8 cellular contexts compared by ENCODE assay signal in the genomic region with DNA sequence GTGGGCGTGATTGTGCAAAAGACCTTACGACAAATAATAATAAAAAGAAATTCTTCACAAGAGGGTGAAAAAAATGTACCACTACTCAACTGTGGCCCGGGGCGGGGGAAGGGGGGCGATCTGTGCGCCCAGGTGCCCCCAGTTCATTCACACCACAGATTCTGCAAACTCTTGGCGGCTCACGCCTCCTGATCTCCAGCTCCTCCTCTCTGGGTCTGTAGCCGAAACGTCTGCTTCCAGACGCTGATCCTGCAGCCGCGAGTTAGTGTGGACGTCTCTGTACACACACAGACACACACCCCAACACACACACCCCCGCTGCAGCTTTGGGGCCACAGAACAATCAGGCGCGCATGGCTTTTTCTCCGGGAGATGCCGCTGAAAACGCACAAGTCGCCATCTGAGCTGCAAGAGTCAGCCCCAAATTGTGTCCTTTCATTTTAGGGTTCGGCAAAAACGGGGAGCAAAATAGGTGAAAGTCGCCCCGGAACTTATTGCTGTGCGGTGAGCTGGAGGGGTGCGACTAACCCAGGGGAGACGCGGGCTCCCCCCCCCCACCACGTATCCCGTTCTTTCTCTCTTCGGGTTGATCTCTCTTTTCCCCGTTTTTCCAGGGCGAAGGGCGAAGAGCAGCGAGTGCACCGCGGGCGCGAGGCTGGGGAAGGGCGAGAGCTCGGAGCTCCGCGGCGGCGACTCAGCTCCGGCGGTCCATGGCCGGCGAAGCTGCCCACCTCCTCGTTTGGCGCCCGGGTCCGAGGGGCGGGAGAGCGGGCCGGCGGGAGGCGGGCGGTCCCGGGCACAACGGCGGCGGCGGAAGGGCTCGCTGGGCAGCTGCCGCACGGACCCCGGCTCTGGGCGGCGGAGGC. TPM values are rescaled to one million over a fixed set of nuclear protein-coding genes. Genes with fewer than 3 reads are reported as not detected.
DNase-seq lines count a peak whose midpoint lies in the region; ATAC-seq, FAIRE-seq and TF ChIP-seq lines count a peak whose summit lies in the region.

No MANE protein-coding gene starts in this region.

- peak; percentile 25 for ATAC-seq in GM12878

- SMC1A ChIA-PET in GM12878 (lab: Charles Lee; ENCODE audit: uncharacterized antibody, unreplicated experiment), result interaction anchor here (0.6 to 3.0 kb wide), 4 partner anchors 13 to 233 kb away, joined by 3 to 27 read pairs (median 3); no protein-coding TSS in a partner anchor

- POLR2A ChIA-PET in GM12878 (lab: Charles Lee), result no interaction called here

- H3K9me2 ChIP-seq in MM.1S (replicated peaks; ENCODE audit: insufficient read depth, low read length), result no peaks in the 10 kb centered on the region

- H3K4me2 ChIP-seq in MM.1S (ENCODE audit: low read depth, low read length) (peak overlapping the region; percentile 94), GM12878 (ENCODE audit: control insufficient read depth, insufficient read depth) (peak overlapping the region; percentile 98)

- TF ChIP-seq EP300 in GM12878 (IDR thresholded peaks at IDR 0.05; ENCODE audit: borderline replicate concordance in 1 of 2, control insufficient read depth in 1 of 2, low read depth in 2 of 2, low read length in 2 of 2) (no peak), stomach (IDR thresholded peaks at IDR 0.05) (no peak)

- no TSS peak for BruUV-seq in GM12878 (replicated peaks; lab: Mats Ljungman, UMichigan)

- H3K4me3 ChIP-seq in MM.1S (ENCODE audit: low read length) (peak overlapping the region; percentile 95), GM12878 (peak overlapping the region; percentile 86), stomach (peak overlapping the region; percentile 73 to 94 (median 78))

- H3K9me3 ChIP-seq in MM.1S (replicated peaks; ENCODE audit: insufficient read depth, low read length) (no peaks in the 10 kb centered on the region), GM12878 (replicated peaks; ENCODE audit: control insufficient read depth, insufficient read depth, low read length) (no peaks in the 10 kb centered on the region), stomach (no peaks in the 10 kb centered on the region)

- no peaks in the 10 kb centered on the region for H3K79me2 ChIP-seq in MM.1S (ENCODE audit: low read length)
- H3K79me2 ChIP-seq in GM12878 (ENCODE audit: control insufficient read depth, insufficient read depth, low read length), result no peaks in the 10 kb centered on the region

- peak; percentile 81 for FAIRE-seq in G401.6 (lab: Jason Lieb, UNC)
- FAIRE-seq in GM12878 (lab: Jason Lieb, UNC), result no peak

- TF ChIP-seq CTCF in MM.1S (IDR thresholded peaks at IDR 0.05; ENCODE audit: low read length) (0 out of 2 replicates have a peak, but pooled peaks have one; percentile 4), GM12878 (IDR thresholded peaks at IDR 0.05 in 2 of 3, conservative IDR thresholded peaks at IDR 0.05 in 1 of 3; ENCODE audit: control insufficient read depth in 2 of 3, extremely low read depth in 1 of 3, insufficient read depth in 1 of 3, low read depth in 3 of 3, low read length in 3 of 3) (peak in 1 of 3 experiments; percentile 49; a peak in 3 of 6 replicates), stomach (IDR thresholded peaks at IDR 0.05) (no peak)

- intact Hi-C loops in GM12878 (cut with micrococcal nuclease; ENCODE audit: unreplicated experiment) (loop anchor here (1.0 to 10.0 kb wide), 7 partner anchors 120 to 765 kb away; no protein-coding TSS in a partner anchor), stomach (cut with DNase I; ENCODE audit: low total_unique reads) (loop anchor here (10.0 kb wide), 2 partner anchors 257 to 767 kb away; no protein-coding TSS in a partner anchor), posterior vena cava (cut with DNase I) (loop anchor here (10.0 kb wide), 3 partner anchors 247 to 633 kb away; no protein-coding TSS in a partner anchor)

- RAD21 ChIA-PET in GM12878 (lab: Charles Lee; ENCODE audit: unreplicated experiment), result interaction anchor here (0.7 to 4.0 kb wide), 6 partner anchors 101 to 764 kb away, joined by 3 to 43 read pairs (median 3); no protein-coding TSS in a partner anchor

- TF ChIP-seq POLR2A in GM12878 (IDR thresholded peaks at IDR 0.05; ENCODE audit: low read depth, low read length), result no peak
- TF ChIP-seq POLR2A in stomach (IDR thresholded peaks at IDR 0.05), result no peak

- H3K27ac ChIP-seq in MM.1S (ENCODE audit: low read length) (no peak overlapping the region), GM12878 (ENCODE audit: control insufficient read depth, insufficient read depth) (0 out of 2 replicates have a peak overlapping the region, but pooled peaks have one; percentile 18), stomach (peak overlapping the region; percentile 65 to 83 (median 76))

- H3K36me3 ChIP-seq in MM.1S (replicated peaks; ENCODE audit: insufficient read depth, low read length), result no peaks in the 10 kb centered on the region
- no peaks in the 10 kb centered on the region for H3K36me3 ChIP-seq in GM12878 (ENCODE audit: control insufficient read depth in 2 of 2, insufficient read depth in 2 of 2, low read length in 1 of 2)
- H3K36me3 ChIP-seq in stomach, result no peaks in the 10 kb centered on the region

- peaks cover 6% of the 10 kb centered on the region; the same call in 1 of the 2 replicates for H3K4me1 ChIP-seq in MM.1S (ENCODE audit: low read length)
- H3K4me1 ChIP-seq in GM12878 (ENCODE audit: control insufficient read depth, insufficient read depth, low read length), result peaks cover 18% of the 10 kb centered on the region
- peaks cover 34 to 61% (median 58%) of the 10 kb centered on the region in 4 donors for H3K4me1 ChIP-seq in stomach

- in situ Hi-C loops in GM12878 (cut with MboI), result no loop called here

- H2AFZ ChIP-seq in MM.1S (ENCODE audit: low read length) (peak overlapping the region; percentile 92), GM12878 (ENCODE audit: control insufficient read depth, low read depth, low read length) (peak overlapping the region; percentile 71)

- CTCF ChIA-PET in GM12878 (lab: Yijun Ruan, JAX), result interaction anchor here (0.6 to 1.5 kb wide), 10 partner anchors 15 to 764 kb away, joined by 3 to 29 read pairs (median 4); no protein-coding TSS in a partner anchor

- peak; percentile 67 for DNase-seq in MM.1S
- DNase-seq in GM12878 (ENCODE audit: low read depth, low spot score), result no peak
- DNase-seq in kidney glomerular epithelial cell (lab: John Stamatoyannopoulos, UW), result peak; percentile 42
- DNase-seq in stomach, result no peak
- DNase-seq in stimulated activated CD4-positive, alpha-beta T cell treated with anti-CD3 and anti-CD28 coated beads, Interleukin-1b, Interleukin-23, amount 100 ng/mL, for 48 hours, result no peak
- no peak for DNase-seq in posterior vena cava (ENCODE audit: low spot score)
- no peak for DNase-seq in stimulated activated naive CD4-positive, alpha-beta T cell treated with Interleukin-2 at 50 U/mL for 16 hours (lab: John Stamatoyannopoulos, UW)

- peak; percentile 36 for TF ChIP-seq RAD21 in GM12878 (IDR thresholded peaks at IDR 0.05; ENCODE audit: insufficient read depth, low read depth, low read length)

- H3K27me3 ChIP-seq in MM.1S (replicated peaks; ENCODE audit: insufficient read depth, low read length) (no peaks in the 10 kb centered on the region), GM12878 (replicated peaks in 1 of 2; ENCODE audit: control insufficient read depth in 2 of 2, insufficient read depth in 2 of 2, low read length in 1 of 2) (peaks cover 17 to 37% of the 10 kb centered on the region in 2 experiments), stomach (peaks cover 0 to 85% (median 67%) of the 10 kb centered on the region in 3 donors)

- H4K20me1 ChIP-seq in MM.1S (ENCODE audit: insufficient read depth, low read length) (no peaks in the 10 kb centered on the region), GM12878 (ENCODE audit: control insufficient read depth, insufficient read depth) (no peaks in the 10 kb centered on the region; the same call in 1 of the 2 replicates)

- WGBS in GM12878 (ENCODE audit: insufficient coverage, insufficient replicate concordance, low lambda C conversion rate, missing lambda C conversion rate), result 2% methylated on average over 70 of the region's 71 CpGs
- WGBS in stomach, 5 donors, result 0 to 1% (median 1%) methylated on average over 41 to 71 of the region's 71 CpGs

- peak overlapping the region; percentile 62; the same call in 1 of the 2 replicates for H3K9ac ChIP-seq in MM.1S (ENCODE audit: low read length)
- peak overlapping the region; percentile 60 for H3K9ac ChIP-seq in GM12878 (ENCODE audit: control insufficient read depth, insufficient read depth, low read length)

- peaks cover 8% of the 10 kb centered on the region for H3F3A ChIP-seq in MM.1S (ENCODE audit: insufficient read depth, low read length)

TF ChIP-seq in GM12878, 131 proteins besides CTCF, POLR2A, EP300 and RAD21 (continues in another document):
- TF ChIP-seq ESRRA (IDR thresholded peaks at IDR 0.05; ENCODE audit: low read length), result no peak
- TF ChIP-seq BCL11A (IDR thresholded peaks at IDR 0.05; ENCODE audit: low read depth, low read length), result no peak
- no peak for TF ChIP-seq MTA3 (IDR thresholded peaks at IDR 0.05; ENCODE audit: borderline replicate concordance, low read length)
- no peak for TF ChIP-seq SREBF1 (IDR thresholded peaks at IDR 0.05; ENCODE audit: low read length)
- no peak for TF ChIP-seq NFYA (IDR thresholded peaks at IDR 0.05; ENCODE audit: borderline replicate concordance, low read depth, low read length)
- TF ChIP-seq SMC3 (IDR thresholded peaks at IDR 0.05; ENCODE audit: borderline replicate concordance, low read length), result peak; percentile 26; the same call in 1 of the 2 replicates
- TF ChIP-seq RUNX3 (IDR thresholded peaks at IDR 0.05; ENCODE audit: low read length), result no peak
- peak; percentile 13 for TF ChIP-seq IKZF1 (conservative IDR thresholded peaks at IDR 0.05)
- no peak for TF ChIP-seq HDAC2 (IDR thresholded peaks at IDR 0.05)

RNA-seq across cellular contexts. Expression of a gene that starts 0.5 kb away (rescaled TPM):
- 6.3 and 7.8 TPM in 2 replicates for total RNA-seq in GM12878 (2013; cell fraction: nucleolus; rRNA removed)
- total RNA-seq in GM12878 (2014; rRNA removed) (0.27 and 0.34 TPM in 2 replicates), GM12878 (2014; rRNA removed; fragmentation: Illumina TruSeq; extraction: Trizol) (0.32 and 0.45 TPM in 2 replicates), GM12878 (2021) (1.1 and 1.7 TPM in 2 replicates), stomach (10 to 100 TPM in 3 of 5 donors, 1 to 10 TPM in 2; 4.1 to 44.2 (median 10.9) TPM), posterior vena cava (1 to 10 TPM; 2.2 to 6.7 TPM)
- polyA plus RNA-seq in GM12878 (2011; ENCODE audit: low read depth), result 0.13 TPM
- polyA plus RNA-seq in GM12878 (2011; rRNA removed) (2.8 and 3.6 TPM in 2 replicates), GM12878 (2014; fragmentation: Illumina TruSeq; extraction: Trizol) (0.48 TPM in 2 replicates), GM12878 (2014; fragmentation: Nextera tagmentation; extraction: Ambion mirVana) (under 1 TPM; 0.11 TPM), GM12878 (2014; rRNA removed) (0.42 and 0.82 TPM in 2 replicates), GM12878 (2016; fragmentation: Nextera tagmentation; extraction: Ambion mirVana) (under 1 TPM; 0.06 to 0.09 TPM), stomach (1 to 10 TPM; 1.2 to 4.5 (median 1.4) TPM)
- 2.7 and 4.0 TPM in 2 replicates for polyA plus RNA-seq in GM12878 (2011; cell fraction: cytosol; rRNA removed)
- polyA plus RNA-seq in GM12878 (2011; cell fraction: nucleus; rRNA removed), result 11.6 and 12.0 TPM in 2 replicates
- 0.35 and 1.1 TPM in 2 replicates for polyA plus RNA-seq in GM12878 (2012)
- polyA minus RNA-seq in GM12878 (2011; rRNA and poly(A)+ RNA removed), result 3.9 and 8.4 TPM in 2 replicates
- 2.9 and 3.9 TPM in 2 replicates for polyA minus RNA-seq in GM12878 (2011; cell fraction: cytosol; rRNA and poly(A)+ RNA removed)
- 4.0 and 4.9 TPM in 2 replicates for polyA minus RNA-seq in GM12878 (2011; cell fraction: nucleus; rRNA and poly(A)+ RNA removed)

Comparison
In these comparisons a context has a peak if more than half of its experiments do, and no peak if none do; other contexts are left out.
1. DNase-seq: peak in MM.1S (single experiment) and kidney glomerular epithelial cell (single experiment); none in GM12878 (single experiment), stomach (single experiment), stimulated activated CD4-positive, alpha-beta T cell treated with anti-CD3 and anti-CD28 coated beads, Interleukin-1b, Interleukin-23, amount 100 ng/mL, for 48 hours (single experiment), posterior vena cava (single experiment) and stimulated activated naive CD4-positive, alpha-beta T cell treated with Interleukin-2 at 50 U/mL for 16 hours (single experiment).
2. Peak in every context shown above with its lines, with median percentiles within 50 percentile points of each other: H3K4me3 ChIP-seq.